Comparison of ENCODE assay signal across 34 cellular contexts in the genomic region with DNA sequence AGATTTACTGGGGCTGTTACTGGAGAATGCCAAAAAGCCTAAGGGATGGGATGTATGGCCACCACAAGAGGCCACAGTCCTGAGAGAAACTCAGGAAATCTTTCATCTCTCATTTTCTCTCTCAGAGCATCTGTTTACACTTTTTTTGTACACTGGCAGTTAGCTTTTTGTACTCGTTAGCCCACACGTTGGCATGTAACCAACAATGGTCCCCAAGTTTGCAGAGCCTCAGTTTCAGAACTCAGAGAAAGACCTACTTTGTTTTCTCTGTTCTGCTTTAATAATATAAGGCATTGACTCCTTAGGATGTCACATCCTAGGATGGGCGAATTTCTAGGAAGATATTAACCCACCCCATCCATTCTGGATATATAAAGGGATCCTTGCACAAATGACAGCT.
"Had no signal": no experiment of that assay in that cellular context is flagged by ENCODE, and none has a peak within 500 bp of the region (broad histone marks: within the 10 kb centered on the region; RNA-seq: fewer than 3 reads in every experiment).

No MANE protein-coding gene starts in this region.

- H3K4me3 Mint-ChIP-seq: activated B cell treated with CpG ODN at 0.5 μM for 24 hours; activated CD4-positive, alpha-beta memory T cell treated with anti-CD3 and anti-CD28 coated beads for 36 hours; activated naive CD4-positive, alpha-beta T cell treated with anti-CD3 and anti-CD28 coated beads, Interleukin-2, amount 10 ng/mL, durations not matched to agents 7 days and 5 days; activated naive CD8-positive, alpha-beta T cell; activated naive CD8-positive, alpha-beta T cell treated with anti-CD3 and anti-CD28 coated beads, Interleukin-2, amount 50 U/mL, for 24 hours; brain had no signal

- H3K27me3 Mint-ChIP-seq: activated CD4-positive, alpha-beta memory T cell treated with anti-CD3 and anti-CD28 coated beads for 36 hours; activated naive CD4-positive, alpha-beta T cell treated with anti-CD3 and anti-CD28 coated beads, Interleukin-2, amount 10 ng/mL, durations not matched to agents 7 days and 5 days; activated naive CD8-positive, alpha-beta T cell; activated naive CD8-positive, alpha-beta T cell treated with anti-CD3 and anti-CD28 coated beads, Interleukin-2, amount 50 U/mL, for 24 hours had no signal

- DNase-seq: activated B cell treated with CpG ODN at 0.5 μM for 24 hours; activated CD4-positive, alpha-beta memory T cell treated with anti-CD3 and anti-CD28 coated beads for 36 hours; activated CD4-positive, alpha-beta T cell treated with anti-CD3 and anti-CD28 coated beads for 4 hours; activated CD4-positive, alpha-beta T cell treated with anti-CD3 and anti-CD28 coated beads, Interleukin-2, amount 50 U/mL, for 1 hour; activated CD4-positive, CD25-positive, alpha-beta regulatory T cell treated with anti-CD3 and anti-CD28 coated beads, Interleukin-2, amount 50 U/mL, for 72 hours; activated CD8-positive, alpha-beta memory T cell treated with anti-CD3 and anti-CD28 coated beads, Interleukin-2, amount 50 U/mL, for 48 hours; activated effector memory CD4-positive, alpha-beta T cell treated with Interleukin-2 at 50 U/mL for 16 hours; activated naive CD4-positive, alpha-beta T cell treated with anti-CD3 and anti-CD28 coated beads, Interleukin-2, amount 10 ng/mL, durations not matched to agents 7 days and 5 days; activated naive CD8-positive, alpha-beta T cell treated with anti-CD3 and anti-CD28 coated beads, Interleukin-2, amount 50 U/mL, for 24 hours; activated T-cell treated with anti-CD3 and anti-CD28 coated beads, Interleukin-2, amount 50 U/mL, for 48 hours; anterior cingulate cortex; caudate nucleus; cerebellar nuclear complex; Kasumi-1; KG1; MG63; NCI-H1048; NCI-H1436 treated with DMSO at 0.1 percent for 48 hours; NCI-H187 treated with DMSO at 0.1 percent for 48 hours; NCI-H2171 treated with DMSO at 0.1 percent for 48 hours; NCI-H2227 treated with DMSO at 0.1 percent for 48 hours; NCI-H446; NCI-H510A treated with DMSO at 0.1 percent for 48 hours; NCI-H82; RPMI8226; SHP77 treated with DMSO at 0.1 percent for 48 hours; SW 1271; T-helper 1 cell; T-helper 2 cell; T-helper 9 cell had no signal

- H3K36me3 ChIP-seq: MG63, SJSA1 had no signal

- H3K27ac Mint-ChIP-seq: activated B cell treated with CpG ODN at 0.5 μM for 24 hours; activated CD4-positive, alpha-beta memory T cell treated with anti-CD3 and anti-CD28 coated beads for 36 hours; activated naive CD4-positive, alpha-beta T cell treated with anti-CD3 and anti-CD28 coated beads, Interleukin-2, amount 10 ng/mL, durations not matched to agents 7 days and 5 days; activated naive CD8-positive, alpha-beta T cell; activated naive CD8-positive, alpha-beta T cell treated with anti-CD3 and anti-CD28 coated beads, Interleukin-2, amount 50 U/mL, for 24 hours; brain had no signal

- H3K4me3 ChIP-seq: MG63, SJSA1 had no signal

- H3K9me3 ChIP-seq: MG63, SJSA1 had no signal

- H3K27me3 ChIP-seq: MG63, SJSA1 had no signal

- H3K36me3 Mint-ChIP-seq: activated CD4-positive, alpha-beta memory T cell treated with anti-CD3 and anti-CD28 coated beads for 36 hours; activated naive CD4-positive, alpha-beta T cell treated with anti-CD3 and anti-CD28 coated beads, Interleukin-2, amount 10 ng/mL, durations not matched to agents 7 days and 5 days; activated naive CD8-positive, alpha-beta T cell; brain had no signal

- H3K4me1 Mint-ChIP-seq: activated B cell treated with CpG ODN at 0.5 μM for 24 hours; activated naive CD4-positive, alpha-beta T cell treated with anti-CD3 and anti-CD28 coated beads, Interleukin-2, amount 10 ng/mL, durations not matched to agents 7 days and 5 days; activated naive CD8-positive, alpha-beta T cell treated with anti-CD3 and anti-CD28 coated beads, Interleukin-2, amount 50 U/mL, for 24 hours had no signal

- FAIRE-seq: bronchial epithelial cell had no signal

- H3K9me3 Mint-ChIP-seq: activated B cell treated with CpG ODN at 0.5 μM for 24 hours; activated CD4-positive, alpha-beta memory T cell treated with anti-CD3 and anti-CD28 coated beads for 36 hours; activated naive CD4-positive, alpha-beta T cell treated with anti-CD3 and anti-CD28 coated beads, Interleukin-2, amount 10 ng/mL, durations not matched to agents 7 days and 5 days; activated naive CD8-positive, alpha-beta T cell treated with anti-CD3 and anti-CD28 coated beads, Interleukin-2, amount 50 U/mL, for 24 hours had no signal
